In the genomic region with DNA sequence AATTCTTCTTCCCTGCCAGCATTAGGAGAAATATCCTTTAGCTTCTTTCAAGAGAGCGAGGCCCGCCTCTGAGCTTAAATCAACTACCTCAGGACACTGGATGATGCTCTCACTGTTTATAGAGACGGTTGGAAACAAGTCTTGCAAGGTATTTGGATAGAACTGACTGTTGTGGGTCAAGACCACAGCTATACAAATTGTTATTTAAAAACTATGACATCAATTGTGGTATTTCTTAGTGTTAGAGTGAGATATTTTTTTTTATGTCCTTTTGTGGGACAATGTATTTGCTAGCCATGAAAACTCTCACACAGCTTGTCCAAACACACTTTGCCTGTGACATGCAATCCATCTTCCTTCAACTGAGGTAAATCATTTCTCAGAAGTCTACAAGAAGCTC, we compare ENCODE assay signal across 24 cellular contexts.
DNase-seq lines count a peak whose midpoint lies in the region; ATAC-seq, FAIRE-seq and TF ChIP-seq lines count a peak whose summit lies in the region.
"Had no signal": no experiment of that assay in that cellular context is flagged by ENCODE, and none has a peak within 500 bp of the region (broad histone marks: within the 10 kb centered on the region; RNA-seq: fewer than 3 reads in every experiment).

No MANE protein-coding gene starts in this region.

- H3K4me3 ChIP-seq in astrocyte (ENCODE audit: insufficient read depth, low read depth, low read length) (no peak overlapping the region), GM12878 (no peak overlapping the region)
- H3K4me3 ChIP-seq: A549; BLaER1 treated with 17β-estradiol and CSF1 and Interleukin-3, amounts not matched to agents 10 nM and 100 nM; GM23338 had no signal

- no peaks in the 10 kb centered on the region for H3K9me3 ChIP-seq in astrocyte (ENCODE audit: insufficient read depth, low read depth, low read length)
- H3K9me3 ChIP-seq in GM12878 (replicated peaks; ENCODE audit: control insufficient read depth, insufficient read depth, low read length), result no peaks in the 10 kb centered on the region
- H3K9me3 ChIP-seq: A549; BE2C; BLaER1 treated with 17β-estradiol and CSF1 and Interleukin-3, amounts not matched to agents 10 nM and 100 nM had no signal

- H3K79me2 ChIP-seq in astrocyte (ENCODE audit: insufficient read depth, low read length) (no peaks in the 10 kb centered on the region), GM12878 (ENCODE audit: control insufficient read depth, insufficient read depth, low read length) (no peaks in the 10 kb centered on the region)

- SMC1A ChIA-PET in GM12878 (lab: Charles Lee; ENCODE audit: uncharacterized antibody, unreplicated experiment), result interaction anchor here (1.0 to 1.2 kb wide), 3 partner anchors 9 to 20 kb away, joined by 3 to 4 read pairs (median 3); no protein-coding TSS in a partner anchor

- TF ChIP-seq CTCF in astrocyte (IDR thresholded peaks at IDR 0.05; ENCODE audit: insufficient read depth, low read depth, low read length) (no peak), GM12878 (IDR thresholded peaks at IDR 0.05 in 2 of 3, conservative IDR thresholded peaks at IDR 0.05 in 1 of 3; ENCODE audit: control insufficient read depth in 2 of 3, extremely low read depth in 1 of 3, insufficient read depth in 1 of 3, low read depth in 3 of 3, low read length in 3 of 3) (no peak), type B pancreatic cell (conservative IDR thresholded peaks at IDR 0.05) (no peak)

- no peaks in the 10 kb centered on the region for H3K36me3 ChIP-seq in astrocyte (ENCODE audit: insufficient read depth, low read length)
- no peaks in the 10 kb centered on the region for H3K36me3 ChIP-seq in GM12878 (ENCODE audit: control insufficient read depth in 2 of 2, insufficient read depth in 2 of 2, low read length in 1 of 2)
- H3K36me3 ChIP-seq: BE2C; BLaER1 treated with 17β-estradiol and CSF1 and Interleukin-3, amounts not matched to agents 10 nM and 100 nM had no signal

- H3K27ac ChIP-seq in astrocyte (ENCODE audit: low read depth, low read length), result no peak overlapping the region
- H3K27ac ChIP-seq in GM12878 (ENCODE audit: control insufficient read depth, insufficient read depth), result no peak overlapping the region
- H3K27ac ChIP-seq: BLaER1 treated with 17β-estradiol and CSF1 and Interleukin-3, amounts not matched to agents 10 nM and 100 nM had no signal

- no peaks in the 10 kb centered on the region for H3K27me3 ChIP-seq in astrocyte (ENCODE audit: insufficient read depth, low read length)
- H3K27me3 ChIP-seq in GM12878 (replicated peaks in 1 of 2; ENCODE audit: control insufficient read depth in 2 of 2, insufficient read depth in 2 of 2, low read length in 1 of 2), result no peaks in the 10 kb centered on the region
- H3K27me3 ChIP-seq: BE2C; BLaER1 treated with 17β-estradiol and CSF1 and Interleukin-3, amounts not matched to agents 10 nM and 100 nM had no signal

- RAD21 ChIA-PET in GM12878 (lab: Charles Lee; ENCODE audit: unreplicated experiment), result no interaction called here

- H2AFZ ChIP-seq in astrocyte (ENCODE audit: low read depth, low read length) (no peak overlapping the region), GM12878 (ENCODE audit: control insufficient read depth, low read depth, low read length) (no peak overlapping the region)
- H2AFZ ChIP-seq: GM23338 had no signal

- no peak overlapping the region for H3K4me2 ChIP-seq in astrocyte (ENCODE audit: low read length)
- no peak overlapping the region for H3K4me2 ChIP-seq in GM12878 (ENCODE audit: control insufficient read depth, insufficient read depth)
- H3K4me2 ChIP-seq: A549; BLaER1 treated with 17β-estradiol and CSF1 and Interleukin-3, amounts not matched to agents 10 nM and 100 nM; GM23338 had no signal

- H3K9me3 Mint-ChIP-seq in astrocyte (ENCODE audit: unreplicated experiment) (peaks cover 2% of the 10 kb centered on the region), type B pancreatic cell (peaks cover 5% of the 10 kb centered on the region)
- H3K9me3 Mint-ChIP-seq: CD4-positive, alpha-beta T cell; CD8-positive, alpha-beta memory T cell; GM23338; H9 had no signal

- H3K4me3 Mint-ChIP-seq in astrocyte (ENCODE audit: unreplicated experiment) (no peak overlapping the region), type B pancreatic cell (no peak overlapping the region)
- H3K4me3 Mint-ChIP-seq: CD14-positive monocyte; CD4-positive, alpha-beta T cell; CD8-positive, alpha-beta memory T cell; GM23338; H9 had no signal

- no peak for TF ChIP-seq EP300 in GM12878 (IDR thresholded peaks at IDR 0.05; ENCODE audit: borderline replicate concordance in 1 of 2, control insufficient read depth in 1 of 2, low read depth in 2 of 2, low read length in 2 of 2)

- WGBS in GM12878 (ENCODE audit: insufficient coverage, insufficient replicate concordance, low lambda C conversion rate, missing lambda C conversion rate), result 42% methylated on average over 3 of the region's 3 CpGs

- intact Hi-C loops in GM12878 (cut with micrococcal nuclease; ENCODE audit: unreplicated experiment), result no loop called here

- POLR2A ChIA-PET in GM12878 (lab: Charles Lee), result no interaction called here

- ATAC-seq in GM12878, result peak; percentile 23; the same call in 1 of the 3 replicates
- ATAC-seq: A549, GM23338, HCT116 had no signal

- H3K4me1 Mint-ChIP-seq in astrocyte (ENCODE audit: low read depth, unreplicated experiment) (peaks cover 28% of the 10 kb centered on the region), type B pancreatic cell (ENCODE audit: unreplicated experiment) (peaks cover 33% of the 10 kb centered on the region)
- H3K4me1 Mint-ChIP-seq: CD8-positive, alpha-beta memory T cell; H9 had no signal

- no peaks in the 10 kb centered on the region for H3K27me3 Mint-ChIP-seq in astrocyte (ENCODE audit: low read depth, unreplicated experiment)
- H3K27me3 Mint-ChIP-seq in type B pancreatic cell, result no peaks in the 10 kb centered on the region

- BruUV-seq in GM12878 (replicated peaks; lab: Mats Ljungman, UMichigan), result no TSS peak

- FAIRE-seq in astrocyte (lab: Jason Lieb, UNC) (no peak), GM12878 (lab: Jason Lieb, UNC) (no peak)
- FAIRE-seq: A549, G401.6, GM12891, GM18507 had no signal

- H4K20me1 ChIP-seq in astrocyte (ENCODE audit: insufficient read depth, low read length), result no peaks in the 10 kb centered on the region
- H4K20me1 ChIP-seq in GM12878 (ENCODE audit: control insufficient read depth, insufficient read depth), result no peaks in the 10 kb centered on the region
- H4K20me1 ChIP-seq: BLaER1 treated with 17β-estradiol and CSF1 and Interleukin-3, amounts not matched to agents 10 nM and 100 nM had no signal

- H3K36me3 Mint-ChIP-seq in astrocyte (ENCODE audit: low read depth, unreplicated experiment) (no peaks in the 10 kb centered on the region), type B pancreatic cell (no peaks in the 10 kb centered on the region)
- H3K36me3 Mint-ChIP-seq: CD14-positive monocyte; CD8-positive, alpha-beta memory T cell had no signal

- no peak for TF ChIP-seq POLR2A in GM12878 (IDR thresholded peaks at IDR 0.05; ENCODE audit: low read depth, low read length)

- no peak overlapping the region for H3K9ac ChIP-seq in astrocyte (ENCODE audit: low read length)
- no peak overlapping the region for H3K9ac ChIP-seq in GM12878 (ENCODE audit: control insufficient read depth, insufficient read depth, low read length)
- H3K9ac ChIP-seq: BLaER1 treated with 17β-estradiol and CSF1 and Interleukin-3, amounts not matched to agents 10 nM and 100 nM had no signal

- H3K4me1 ChIP-seq in astrocyte (ENCODE audit: insufficient read depth, low read length) (peaks cover 25% of the 10 kb centered on the region), GM12878 (ENCODE audit: control insufficient read depth, insufficient read depth, low read length) (no peaks in the 10 kb centered on the region)
- H3K4me1 ChIP-seq: BE2C had no signal

- no peak for TF ChIP-seq RAD21 in GM12878 (IDR thresholded peaks at IDR 0.05; ENCODE audit: insufficient read depth, low read depth, low read length)

- peak; percentile 60 for DNase-seq in M059J (ENCODE audit: low read depth)
- DNase-seq in astrocyte (ENCODE audit: low read depth), result peak; percentile 78
- no peak for DNase-seq in GM12878 (ENCODE audit: low read depth, low spot score)
- no peak for DNase-seq in type B pancreatic cell (ENCODE audit: extremely low spot score, unreplicated experiment)
- DNase-seq in stimulated activated CD4-positive, alpha-beta T cell treated with anti-CD3 and anti-CD28 coated beads, Interleukin-4, amount 100 ng/mL, for 1 hour, result no peak
- DNase-seq in NOMO-1 treated with dmso at 0.1 percent for 144 hours (lab: John Stamatoyannopoulos, UW; ENCODE audit: unreplicated experiment), result no peak
- DNase-seq in activated CD8-positive, alpha-beta memory T cell treated with anti-CD3 and anti-CD28 coated beads, Interleukin-2, amount 50 U/mL, for 48 hours, result no peak
- DNase-seq: 8988T; ACHN; AML-193; BE2C; CD4-positive, alpha-beta T cell; CD8-positive, alpha-beta memory T cell; DMS153; DND-41; H9 had no signal

- H3K27ac Mint-ChIP-seq in astrocyte (ENCODE audit: unreplicated experiment), result no peak overlapping the region
- H3K27ac Mint-ChIP-seq in type B pancreatic cell, result peak overlapping the region; percentile 24
- H3K27ac Mint-ChIP-seq: CD14-positive monocyte; CD4-positive, alpha-beta T cell; CD8-positive, alpha-beta memory T cell; GM23338; H9 had no signal

- in situ Hi-C loops in GM12878 (cut with MboI), result no loop called here

- CTCF ChIA-PET in GM12878 (lab: Yijun Ruan, JAX), result no interaction called here

TF ChIP-seq in GM12878, 131 proteins besides CTCF, POLR2A, EP300 and RAD21 (continues in another document):
- TF ChIP-seq HDAC6 (IDR thresholded peaks at IDR 0.05; ENCODE audit: unreplicated experiment) (no peak), RB1 (IDR thresholded peaks at IDR 0.05; ENCODE audit: borderline replicate concordance) (no peak)
- TF ChIP-seq, protein P1, sequence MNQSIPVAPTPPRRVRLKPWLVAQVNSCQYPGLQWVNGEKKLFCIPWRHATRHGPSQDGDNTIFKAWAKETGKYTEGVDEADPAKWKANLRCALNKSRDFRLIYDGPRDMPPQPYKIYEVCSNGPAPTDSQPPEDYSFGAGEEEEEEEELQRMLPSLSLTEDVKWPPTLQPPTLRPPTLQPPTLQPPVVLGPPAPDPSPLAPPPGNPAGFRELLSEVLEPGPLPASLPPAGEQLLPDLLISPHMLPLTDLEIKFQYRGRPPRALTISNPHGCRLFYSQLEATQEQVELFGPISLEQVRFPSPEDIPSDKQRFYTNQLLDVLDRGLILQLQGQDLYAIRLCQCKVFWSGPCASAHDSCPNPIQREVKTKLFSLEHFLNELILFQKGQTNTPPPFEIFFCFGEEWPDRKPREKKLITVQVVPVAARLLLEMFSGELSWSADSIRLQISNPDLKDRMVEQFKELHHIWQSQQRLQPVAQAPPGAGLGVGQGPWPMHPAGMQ (IDR thresholded peaks at IDR 0.05; ENCODE audit: borderline replicate concordance), result no peak

Comparison
In these comparisons a context has a peak if more than half of its experiments do, and no peak if none do; other contexts are left out.
1. DNase-seq: peak in M059J (single experiment) and astrocyte (single experiment); none in GM12878 (single experiment), type B pancreatic cell (single experiment), stimulated activated CD4-positive, alpha-beta T cell treated with anti-CD3 and anti-CD28 coated beads, Interleukin-4, amount 100 ng/mL, for 1 hour (single experiment), NOMO-1 treated with dmso at 0.1 percent for 144 hours (single experiment) and activated CD8-positive, alpha-beta memory T cell treated with anti-CD3 and anti-CD28 coated beads, Interleukin-2, amount 50 U/mL, for 48 hours (single experiment).